In genomic region chr5:84381501-84382362, GRCh38 we compare ENCODE assay signal across 10 cellular contexts. TPM values are rescaled to one million over a fixed set of nuclear protein-coding genes. Genes with fewer than 3 reads are reported as not detected.
DNase-seq lines count a peak whose midpoint lies in the region; ATAC-seq and TF ChIP-seq lines count a peak whose summit lies in the region.
"Had no signal": no experiment of that assay in that cellular context is flagged by ENCODE, and none has a peak within 500 bp of the region (broad histone marks: within the 10 kb centered on the region; RNA-seq: fewer than 3 reads in every experiment).

No MANE protein-coding gene starts in this region.

- H3K27me3 ChIP-seq in kidney epithelial cell (ENCODE audit: control insufficient read depth, insufficient read depth, low read length) (no peaks in the 10 kb centered on the region), tibial artery (no peaks in the 10 kb centered on the region)

- CTCF ChIA-PET in activated naive CD4-positive, alpha-beta T cell treated with anti-CD3 and anti-CD28 coated beads, Interleukin-2, amount 10 ng/mL, durations not matched to agents 7 days and 5 days (lab: Charles Lee) = no interaction called here

- no peak overlapping the region for H3K4me3 Mint-ChIP-seq in activated naive CD4-positive, alpha-beta T cell treated with anti-CD3 and anti-CD28 coated beads, Interleukin-2, amount 10 ng/mL, durations not matched to agents 7 days and 5 days
- no peak overlapping the region for H3K4me3 Mint-ChIP-seq in activated T-cell treated with anti-CD3 and anti-CD28 coated beads, Interleukin-2, amount 50 U/mL, for 24 hours
- no peak overlapping the region for H3K4me3 Mint-ChIP-seq in effector memory CD8-positive, alpha-beta T cell

- intact Hi-C loops in tibial artery (cut with DNase I; ENCODE audit: low total_unique reads) = no loop called here

- no peak overlapping the region for H3K27ac Mint-ChIP-seq in activated naive CD4-positive, alpha-beta T cell treated with anti-CD3 and anti-CD28 coated beads, Interleukin-2, amount 10 ng/mL, durations not matched to agents 7 days and 5 days
- no peak overlapping the region for H3K27ac Mint-ChIP-seq in activated T-cell treated with anti-CD3 and anti-CD28 coated beads, Interleukin-2, amount 50 U/mL, for 24 hours
- no peak overlapping the region for H3K27ac Mint-ChIP-seq in effector memory CD8-positive, alpha-beta T cell

- H3K27me3 Mint-ChIP-seq in activated naive CD4-positive, alpha-beta T cell treated with anti-CD3 and anti-CD28 coated beads, Interleukin-2, amount 10 ng/mL, durations not matched to agents 7 days and 5 days = peaks cover 45% of the 10 kb centered on the region
- H3K27me3 Mint-ChIP-seq in activated T-cell treated with anti-CD3 and anti-CD28 coated beads, Interleukin-2, amount 50 U/mL, for 24 hours = peaks cover 47% of the 10 kb centered on the region
- H3K27me3 Mint-ChIP-seq in effector memory CD8-positive, alpha-beta T cell = peaks cover 30 to 46% of the 10 kb centered on the region in 2 donors

- peaks cover 5% of the 10 kb centered on the region for H3K4me1 Mint-ChIP-seq in activated naive CD4-positive, alpha-beta T cell treated with anti-CD3 and anti-CD28 coated beads, Interleukin-2, amount 10 ng/mL, durations not matched to agents 7 days and 5 days
- H3K4me1 Mint-ChIP-seq in activated T-cell treated with anti-CD3 and anti-CD28 coated beads, Interleukin-2, amount 50 U/mL, for 24 hours (ENCODE audit: low read depth) = peaks cover 8% of the 10 kb centered on the region
- H3K4me1 Mint-ChIP-seq in effector memory CD8-positive, alpha-beta T cell (ENCODE audit: low read depth in 2 of 2) = no peaks in the 10 kb centered on the region

- H3K36me3 ChIP-seq in kidney epithelial cell (ENCODE audit: control insufficient read depth, insufficient read depth, low read length) (no peaks in the 10 kb centered on the region), tibial artery (no peaks in the 10 kb centered on the region)

- DNase-seq in NCI-H2171 treated with DMSO at 0.1 percent for 48 hours (lab: John Stamatoyannopoulos, UW) (peak; percentile 0), NCI-H2171 (lab: John Stamatoyannopoulos, UW) (no peak), astrocyte of the cerebellum (ENCODE audit: low read depth) (no peak), kidney epithelial cell (ENCODE audit: low read depth) (no peak), tibial artery (peak in 1 of 2 donors; percentile 28)
- no peak for DNase-seq in activated naive CD4-positive, alpha-beta T cell treated with anti-CD3 and anti-CD28 coated beads, Interleukin-2, amount 10 ng/mL, durations not matched to agents 7 days and 5 days
- no peak for DNase-seq in activated T-cell treated with anti-CD3 and anti-CD28 coated beads, Interleukin-2, amount 50 U/mL, for 24 hours
- no peak for DNase-seq in effector memory CD8-positive, alpha-beta T cell
- DNase-seq: 8988T; activated CD4-positive, alpha-beta T cell treated with anti-CD3 and anti-CD28 coated beads, Interleukin-2, amount 50 U/mL, for 4 hours had no signal

- TF ChIP-seq CTCF in astrocyte of the cerebellum (IDR thresholded peaks at IDR 0.05; ENCODE audit: low read depth, low read length, missing control alignments) = no peak
- TF ChIP-seq CTCF in kidney epithelial cell (IDR thresholded peaks at IDR 0.05; ENCODE audit: insufficient read depth, low read length, poor library complexity, severe bottlenecking) = no peak
- no peak for TF ChIP-seq CTCF in tibial artery (IDR thresholded peaks at IDR 0.05)

- no peaks in the 10 kb centered on the region for H3K9me3 ChIP-seq in tibial artery

- H3K4me3 ChIP-seq in astrocyte of the cerebellum (ENCODE audit: low read depth, low read length) (peak overlapping the region; percentile 83), kidney epithelial cell (ENCODE audit: low read depth, low read length) (peak overlapping the region; percentile 76), tibial artery (peak overlapping the region; percentile 79 to 88)

- ATAC-seq in effector memory CD8-positive, alpha-beta T cell (replicated peaks) = no peak

- peaks cover 0 to 53% (median 22%) of the 10 kb centered on the region in 4 donors for H3K4me1 ChIP-seq in tibial artery

- H3K27ac ChIP-seq in tibial artery = peak overlapping the region; percentile 95 to 98

- in situ Hi-C loops in astrocyte of the cerebellum (cut with HindIII; ENCODE audit: low sequenced_read_pairs) = no loop called here

- H3K9me3 Mint-ChIP-seq in activated naive CD4-positive, alpha-beta T cell treated with anti-CD3 and anti-CD28 coated beads, Interleukin-2, amount 10 ng/mL, durations not matched to agents 7 days and 5 days = no peaks in the 10 kb centered on the region
- H3K9me3 Mint-ChIP-seq in activated T-cell treated with anti-CD3 and anti-CD28 coated beads, Interleukin-2, amount 50 U/mL, for 24 hours = no peaks in the 10 kb centered on the region
- peaks cover 4 to 8% of the 10 kb centered on the region in 2 donors for H3K9me3 Mint-ChIP-seq in effector memory CD8-positive, alpha-beta T cell

- H3K36me3 Mint-ChIP-seq in activated naive CD4-positive, alpha-beta T cell treated with anti-CD3 and anti-CD28 coated beads, Interleukin-2, amount 10 ng/mL, durations not matched to agents 7 days and 5 days = no peaks in the 10 kb centered on the region
- no peaks in the 10 kb centered on the region for H3K36me3 Mint-ChIP-seq in activated T-cell treated with anti-CD3 and anti-CD28 coated beads, Interleukin-2, amount 50 U/mL, for 24 hours (ENCODE audit: low read depth)
- H3K36me3 Mint-ChIP-seq in effector memory CD8-positive, alpha-beta T cell (ENCODE audit: insufficient read depth) = no peaks in the 10 kb centered on the region

RNA-seq across cellular contexts. Expression of gene EDIL3, which starts 2.9 kb away (rescaled TPM):
- total RNA-seq in kidney epithelial cell = 41.7 and 42.0 TPM in 2 replicates
